14 cellular contexts compared by ENCODE assay signal in genomic region chr17:28327709-28328108, GRCh38. TPM values are rescaled to one million over a fixed set of nuclear protein-coding genes. Genes with fewer than 3 reads are reported as not detected.
DNase-seq lines count a peak whose midpoint lies in the region; ATAC-seq and TF ChIP-seq lines count a peak whose summit lies in the region.
"Had no signal": no experiment of that assay in that cellular context is flagged by ENCODE, and none has a peak within 500 bp of the region (broad histone marks: within the 10 kb centered on the region; RNA-seq: fewer than 3 reads in every experiment).

No MANE protein-coding gene starts in this region.

- no peaks in the 10 kb centered on the region for H3K9me3 ChIP-seq in GM23248 (ENCODE audit: low read depth)
- H3K9me3 ChIP-seq: pancreas had no signal

- H3K79me2 ChIP-seq in GM23248 (ENCODE audit: insufficient read depth) = peaks cover 32% of the 10 kb centered on the region

- H3K36me3 Mint-ChIP-seq in mesothelial cell of epicardium = peaks cover 10% of the 10 kb centered on the region

- peak; percentile 29 for DNase-seq in NCI-H82 (lab: John Stamatoyannopoulos, UW)
- DNase-seq in NCI-H82 treated with DMSO at 0.1 percent for 48 hours (lab: John Stamatoyannopoulos, UW; ENCODE audit: unreplicated experiment) = no peak
- peak; percentile 34 for DNase-seq in GM23248
- peak; percentile 24 for DNase-seq in astrocyte of the spinal cord (ENCODE audit: low read depth, low spot score)
- DNase-seq in mesothelial cell of epicardium (ENCODE audit: low spot score in 2 of 2, unreplicated experiment in 2 of 2) = no peak
- DNase-seq in activated effector memory CD4-positive, alpha-beta T cell treated with Interleukin-2 at 50 U/mL for 16 hours = no peak
- no peak for DNase-seq in NCI-H1694 treated with DMSO at 0.1 percent for 48 hours (lab: John Stamatoyannopoulos, UW)
- DNase-seq: activated B cell treated with CpG ODN at 0.5 μM for 24 hours, amniotic stem cell, dermis blood vessel endothelial cell, NCI-H1105 treated with DMSO at 0.1 percent for 48 hours, NCI-H226 had no signal

- 0 out of 2 replicates have a peak, but pooled peaks cover 4% of the 10 kb centered on the region for H3K4me1 ChIP-seq in GM23248 (ENCODE audit: insufficient read depth)

- no peak overlapping the region for H3K4me2 ChIP-seq in GM23248 (ENCODE audit: unreplicated experiment)

- H3F3A ChIP-seq in GM23248 (ENCODE audit: insufficient read depth) = peaks cover 14% of the 10 kb centered on the region; the same call in 1 of the 2 replicates

- peak overlapping the region; percentile 27 for H3K27ac Mint-ChIP-seq in mesothelial cell of epicardium
- H3K27ac Mint-ChIP-seq: activated B cell treated with CpG ODN at 0.5 μM for 24 hours had no signal

- H3K36me3 ChIP-seq in GM23248 (ENCODE audit: low read depth) = peaks cover 11% of the 10 kb centered on the region; the same call in 1 of the 2 replicates

- peak; percentile 10 for TF ChIP-seq CTCF in astrocyte of the spinal cord (IDR thresholded peaks at IDR 0.05; ENCODE audit: low read depth, low read length)
- no peak for TF ChIP-seq CTCF in mesothelial cell of epicardium (IDR thresholded peaks at IDR 0.05; ENCODE audit: unreplicated experiment)

- no peaks in the 10 kb centered on the region for H3K27me3 ChIP-seq in GM23248 (replicated peaks; ENCODE audit: insufficient read depth)
- H3K27me3 ChIP-seq: pancreas had no signal

- H3K9me2 ChIP-seq in GM23248 (ENCODE audit: insufficient read depth) = no peaks in the 10 kb centered on the region

- no peak overlapping the region for H3K27ac ChIP-seq in GM23248

- H3K4me3 ChIP-seq in GM23248 = no peak overlapping the region
- no peak overlapping the region for H3K4me3 ChIP-seq in astrocyte of the spinal cord (ENCODE audit: low read depth, low read length)
- H3K4me3 ChIP-seq: pancreas had no signal

- no peaks in the 10 kb centered on the region for H3K27me3 Mint-ChIP-seq in mesothelial cell of epicardium (ENCODE audit: low read depth)
- H3K27me3 Mint-ChIP-seq: activated B cell treated with CpG ODN at 0.5 μM for 24 hours had no signal

- ATAC-seq in HG03039 (IDR thresholded peaks at IDR 0.05; ENCODE audit: unreplicated experiment) = no peak
- ATAC-seq: pancreas had no signal

- no peak overlapping the region for H2AFZ ChIP-seq in GM23248

- in situ Hi-C loops in GM23248 (cut with MboI) = no loop called here
- in situ Hi-C loops in astrocyte of the spinal cord (cut with HindIII; ENCODE audit: low sequenced_read_pairs) = no loop called here

- peaks cover 2% of the 10 kb centered on the region for H3K4me1 Mint-ChIP-seq in mesothelial cell of epicardium

- no peak overlapping the region for H3K9ac ChIP-seq in GM23248

- no peaks in the 10 kb centered on the region for H3K9me3 Mint-ChIP-seq in mesothelial cell of epicardium
- H3K9me3 Mint-ChIP-seq: activated B cell treated with CpG ODN at 0.5 μM for 24 hours had no signal

- 67 to 75% methylated on average over 3 of the region's 3 CpGs for WGBS in GM23248 (ENCODE audit: low coverage in 1 of 2, low lambda C conversion rate in 2 of 2, missing lambda C conversion rate in 2 of 2), 2 experiments

- H4K20me1 ChIP-seq in GM23248 (ENCODE audit: insufficient read depth) = no peaks in the 10 kb centered on the region

- H3K4me3 Mint-ChIP-seq in mesothelial cell of epicardium = no peak overlapping the region
- H3K4me3 Mint-ChIP-seq: activated B cell treated with CpG ODN at 0.5 μM for 24 hours had no signal

RNA-seq across cellular contexts. Expression of gene IFT20, which starts 7.6 kb away (rescaled TPM):
- total RNA-seq in GM23248 (2014; rRNA removed; shearing (Covaris generic)) = 79.3 and 80.5 TPM in 2 replicates
- polyA plus RNA-seq in GM23248 (2016; fragmentation: Nextera tagmentation; extraction: Ambion mirVana) = 111 and 116 TPM in 2 replicates
- total RNA-seq in mesothelial cell of epicardium = 36.7 to 40.2 TPM (median 39.8 TPM) in 3 replicates

RNA-seq across cellular contexts. Expression of gene TNFAIP1, which starts 7.9 kb away (rescaled TPM):
- 47.7 and 50.8 TPM in 2 replicates for total RNA-seq in GM23248 (2014; rRNA removed; shearing (Covaris generic))
- 53.7 and 59.4 TPM in 2 replicates for polyA plus RNA-seq in GM23248 (2016; fragmentation: Nextera tagmentation; extraction: Ambion mirVana)
- total RNA-seq in mesothelial cell of epicardium = 35.8 to 41.8 TPM (median 37.6 TPM) in 3 replicates

RNA-seq across cellular contexts. Expression of gene TMEM97, which starts 8.7 kb away (rescaled TPM):
- 15.9 and 16.1 TPM in 2 replicates for total RNA-seq in GM23248 (2014; rRNA removed; shearing (Covaris generic))
- 16.3 and 20.1 TPM in 2 replicates for polyA plus RNA-seq in GM23248 (2016; fragmentation: Nextera tagmentation; extraction: Ambion mirVana)
- total RNA-seq in mesothelial cell of epicardium = 43.0 to 45.5 TPM (median 43.3 TPM) in 3 replicates

RNA-seq across cellular contexts. Expression of gene POLDIP2, which starts 29.6 kb away (rescaled TPM):
- total RNA-seq in GM23248 (2014; rRNA removed; shearing (Covaris generic)) = 80.1 and 92.7 TPM in 2 replicates
- 105 and 112 TPM in 2 replicates for polyA plus RNA-seq in GM23248 (2016; fragmentation: Nextera tagmentation; extraction: Ambion mirVana)
- total RNA-seq in mesothelial cell of epicardium = 60.8 to 61.0 TPM (median 60.9 TPM) in 3 replicates

RNA-seq across cellular contexts. Expression of gene SEBOX, which starts 37.3 kb away (rescaled TPM):
- total RNA-seq in GM23248 (2014; rRNA removed; shearing (Covaris generic)) = not detected in 2 replicates
- polyA plus RNA-seq in GM23248 (2016; fragmentation: Nextera tagmentation; extraction: Ambion mirVana) = not detected in 2 replicates
- not detected in 3 replicates for total RNA-seq in mesothelial cell of epicardium
- total RNA-seq: activated B cell treated with CpG ODN at 0.5 μM for 24 hours, dermis blood vessel endothelial cell, pancreas had no signal
- polyA plus RNA-seq: pancreas had no signal

Comparison
In these comparisons a context has a peak if more than half of its experiments do, and no peak if none do; other contexts are left out.
1. DNase-seq: peak in NCI-H82 (single experiment), GM23248 (single experiment) and astrocyte of the spinal cord (single experiment); none in NCI-H82 treated with DMSO at 0.1 percent for 48 hours (single experiment), mesothelial cell of epicardium (0 of 2), activated effector memory CD4-positive, alpha-beta T cell treated with Interleukin-2 at 50 U/mL for 16 hours (single experiment) and NCI-H1694 treated with DMSO at 0.1 percent for 48 hours (single experiment).